1 cellular context compared by ENCODE assay signal in genomic region chr5:72465601-72466563, GRCh38.
TF ChIP-seq lines count a peak whose summit lies in the region.

No MANE protein-coding gene starts in this region.

TF ChIP-seq in GM12878, 131 proteins besides CTCF, POLR2A, EP300 and RAD21 (continued from another document and continues in another):
- TF ChIP-seq SMAD5 (IDR thresholded peaks at IDR 0.05; ENCODE audit: low read depth) (peak; percentile 73; the same call in 1 of the 2 replicates), PAX5 (IDR thresholded peaks at IDR 0.05; ENCODE audit: borderline replicate concordance, low read depth, low read length) (peak; percentile 72; the same call in 1 of the 2 replicates), NKRF (conservative IDR thresholded peaks at IDR 0.05) (no peak), PRDM15 (CRISPR knock-in tag; IDR thresholded peaks at IDR 0.05) (no peak), IRF4 (IDR thresholded peaks at IDR 0.05; ENCODE audit: low read depth, low read length) (peak; percentile 96), TBL1XR1 (IDR thresholded peaks at IDR 0.05; ENCODE audit: low read depth, low read length) (peak; percentile 73; the same call in 1 of the 2 replicates), ZZZ3 (IDR thresholded peaks at IDR 0.05; ENCODE audit: control insufficient read depth, insufficient read length, low read depth) (no peak), ATF2 (IDR thresholded peaks at IDR 0.05; ENCODE audit: low read length) (peak; percentile 94), ZBTB40 (IDR thresholded peaks at IDR 0.05; ENCODE audit: borderline replicate concordance) (no peak), EZH2 (IDR thresholded peaks at IDR 0.05; ENCODE audit: borderline replicate concordance, control insufficient read depth, low read depth, low read length) (no peak), IRF5 (IDR thresholded peaks at IDR 0.05; ENCODE audit: borderline replicate concordance) (peak; percentile 66; the same call in 1 of the 2 replicates), HDAC2 (IDR thresholded peaks at IDR 0.05) (no peak), BCL11A (IDR thresholded peaks at IDR 0.05; ENCODE audit: low read depth, low read length) (peak; percentile 97), CEBPZ (IDR thresholded peaks at IDR 0.05; ENCODE audit: low read depth, low read length) (no peak), POLR2AphosphoS5 (IDR thresholded peaks at IDR 0.05; ENCODE audit: low read length) (peak; percentile 73), EED (IDR thresholded peaks at IDR 0.05; ENCODE audit: low read depth) (peak; percentile 99), ZNF687 (IDR thresholded peaks at IDR 0.05) (no peak; the same call in 1 of the 2 replicates), STAT1 (conservative IDR thresholded peaks at IDR 0.05) (no peak), NR2F1 (conservative IDR thresholded peaks at IDR 0.05) (peak; percentile 73), RUNX3 (IDR thresholded peaks at IDR 0.05; ENCODE audit: low read length) (peak; percentile 96), ZNF622 (IDR thresholded peaks at IDR 0.05) (no peak), ZNF592 (IDR thresholded peaks at IDR 0.05) (no peak), ZNF207 (IDR thresholded peaks at IDR 0.05; ENCODE audit: borderline replicate concordance) (no peak), NBN (IDR thresholded peaks at IDR 0.05) (peak; percentile 89), RBBP5 (conservative IDR thresholded peaks at IDR 0.05) (no peak), TAF1 (IDR thresholded peaks at IDR 0.05; ENCODE audit: borderline replicate concordance, low read depth, low read length) (no peak)
